ENCODE assay signal across 8 cellular contexts in the genomic region with DNA sequence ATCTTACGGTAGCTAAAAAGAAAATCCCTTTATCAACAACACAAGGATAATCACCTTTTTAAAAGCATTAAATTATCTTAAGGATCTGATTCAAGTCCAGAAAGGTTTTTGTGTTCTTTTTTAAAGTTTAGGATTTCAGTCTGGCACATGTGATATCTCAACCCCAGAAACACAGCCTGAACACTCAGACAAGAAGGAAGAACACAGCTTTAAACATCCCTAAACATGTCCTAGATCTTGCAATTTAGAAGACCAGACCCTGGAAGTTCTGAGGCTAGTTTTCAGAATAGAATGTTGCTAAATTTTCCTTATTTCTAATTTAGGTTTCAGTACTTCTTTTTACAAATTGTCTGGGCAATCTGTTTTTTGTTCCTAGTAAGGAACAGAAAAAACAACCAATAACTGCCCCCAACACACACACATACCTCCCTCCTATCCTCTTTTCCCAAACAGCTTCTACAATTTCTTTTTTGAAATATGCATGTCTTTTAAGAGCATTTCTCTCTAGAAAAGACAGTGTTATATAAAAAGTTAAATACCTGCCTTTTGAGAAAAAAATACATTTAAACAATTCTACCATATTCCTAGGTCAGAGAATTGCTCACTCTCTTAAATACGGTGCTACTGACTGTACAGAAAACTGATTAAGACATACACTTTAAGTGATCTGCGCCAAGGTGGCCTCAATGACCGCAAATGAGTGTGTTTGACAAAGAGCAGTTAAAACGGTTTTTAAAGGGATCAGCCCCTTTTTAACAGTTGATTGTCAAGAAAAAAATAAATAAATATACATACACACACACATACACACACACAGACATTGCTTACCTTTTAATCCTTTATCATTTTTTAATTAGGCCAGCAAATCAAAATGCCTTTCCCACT. TPM values are rescaled to one million over a fixed set of nuclear protein-coding genes. Genes with fewer than 3 reads are reported as not detected.
DNase-seq lines count a peak whose midpoint lies in the region; ATAC-seq and TF ChIP-seq lines count a peak whose summit lies in the region.

No MANE protein-coding gene starts in this region.

- no peak overlapping the region for H3K27ac ChIP-seq in PC-9
- peak overlapping the region; percentile 92 to 93 (median 93) for H3K27ac ChIP-seq in sigmoid colon

- in situ Hi-C loops in HAP-1 (cut with MboI; ENCODE audit: low sequenced_read_pairs), result no loop called here

- no peak for TF ChIP-seq POLR2A in sigmoid colon (IDR thresholded peaks at IDR 0.05)

- H3F3A ChIP-seq in PC-9 (ENCODE audit: insufficient read depth, low read depth), result peaks cover 6% of the 10 kb centered on the region; the same call in 1 of the 2 replicates

- H3K27me3 ChIP-seq in HAP-1 (ENCODE audit: low read depth), result no peaks in the 10 kb centered on the region
- H3K27me3 ChIP-seq in PC-9 (ENCODE audit: insufficient read depth, low read depth), result no peaks in the 10 kb centered on the region
- H3K27me3 ChIP-seq in sigmoid colon, result no peaks in the 10 kb centered on the region

- CTCF ChIA-PET in PC-9 (lab: Charles Lee), result no interaction called here

- POLR2A ChIA-PET in PC-9 (lab: Charles Lee; ENCODE audit: unreplicated experiment), result no interaction called here

- peak in 1 of 2 experiments; percentile 46 for DNase-seq in HAP-1 (ENCODE audit: low spot score in 2 of 2)
- DNase-seq in PC-9, result no peak
- peak; percentile 37 for DNase-seq in fibroblast of villous mesenchyme (ENCODE audit: low read depth)
- no peak for DNase-seq in sigmoid colon
- DNase-seq in NCI-H128 (lab: John Stamatoyannopoulos, UW; ENCODE audit: unreplicated experiment), result no peak

- ATAC-seq in GM21390 (IDR thresholded peaks at IDR 0.05; ENCODE audit: unreplicated experiment), result no peak
- ATAC-seq in GM19035 (IDR thresholded peaks at IDR 0.05; ENCODE audit: unreplicated experiment), result no peak
- ATAC-seq in GM19452 (IDR thresholded peaks at IDR 0.05; ENCODE audit: unreplicated experiment), result no peak

- H3K9me3 ChIP-seq in HAP-1 (no peaks in the 10 kb centered on the region), PC-9 (ENCODE audit: insufficient read depth, low read depth) (no peaks in the 10 kb centered on the region), sigmoid colon (no peaks in the 10 kb centered on the region)

- H3K4me2 ChIP-seq in PC-9, result peak overlapping the region; percentile 71

- intact Hi-C loops in PC-9 (cut with micrococcal nuclease; ENCODE audit: unreplicated experiment), result no loop called here
- intact Hi-C loops in sigmoid colon (cut with DNase I), result loop anchor here (2.0 to 10.0 kb wide), 9 partner anchors 93 to 1051 kb away; no protein-coding TSS in a partner anchor

- TF ChIP-seq CTCF in PC-9 (conservative IDR thresholded peaks at IDR 0.05), result no peak
- TF ChIP-seq CTCF in fibroblast of villous mesenchyme (IDR thresholded peaks at IDR 0.05; ENCODE audit: insufficient read depth, low read depth, low read length), result no peak
- TF ChIP-seq CTCF in sigmoid colon (IDR thresholded peaks at IDR 0.05), result no peak

- H3K36me3 ChIP-seq in HAP-1 (replicated peaks) (no peaks in the 10 kb centered on the region), PC-9 (ENCODE audit: low read depth) (no peaks in the 10 kb centered on the region), sigmoid colon (no peaks in the 10 kb centered on the region)

- 7 to 21% methylated on average over 5 of the region's 5 CpGs for WGBS in sigmoid colon, 2 donors

- no peaks in the 10 kb centered on the region for H3K79me2 ChIP-seq in PC-9 (ENCODE audit: low read depth)

- H3K4me3 ChIP-seq in HAP-1 (peak overlapping the region; percentile 37), PC-9 (peak overlapping the region; percentile 42; the same call in 1 of the 2 replicates), fibroblast of villous mesenchyme (ENCODE audit: low read depth, low read length) (peak overlapping the region; percentile 72), sigmoid colon (peak overlapping the region; percentile 64 to 70 (median 68))

- H3K4me1 ChIP-seq in HAP-1 (peaks cover 41% of the 10 kb centered on the region), PC-9 (replicated peaks; ENCODE audit: insufficient read depth) (peaks cover 19% of the 10 kb centered on the region), sigmoid colon (peaks cover 0 to 51% (median 26%) of the 10 kb centered on the region in 4 donors)

- H4K20me1 ChIP-seq in PC-9 (ENCODE audit: insufficient read depth), result no peaks in the 10 kb centered on the region

- H2AFZ ChIP-seq in PC-9, result 0 out of 2 replicates have a peak overlapping the region, but pooled peaks have one; percentile 70

- H3K9me2 ChIP-seq in PC-9 (ENCODE audit: insufficient read depth), result no peaks in the 10 kb centered on the region

- TF ChIP-seq EP300 in sigmoid colon (IDR thresholded peaks at IDR 0.05), result no peak

- no TSS peak for BruUV-seq in PC-9 (replicated peaks; lab: Mats Ljungman, UMichigan)

RNA-seq across cellular contexts. Expression of gene ZNF608, which starts 0.8 kb away (rescaled TPM):
- total RNA-seq in PC-9 (2021), result 2.8 and 5.5 TPM in 2 replicates
- total RNA-seq in fibroblast of villous mesenchyme, result 2.6 and 8.4 TPM in 2 replicates
- 10 to 100 TPM; 17.9 to 30.7 (median 24.0) TPM for total RNA-seq in sigmoid colon
- polyA plus RNA-seq in sigmoid colon, result 1 to 10 TPM; 5.1 to 9.4 (median 6.6) TPM
